In genomic region chr3:113736548-113737089, GRCh38 we compare ENCODE assay signal across 8 cellular contexts. TPM values are rescaled to one million over a fixed set of nuclear protein-coding genes. Genes with fewer than 3 reads are reported as not detected.
DNase-seq lines count a peak whose midpoint lies in the region; ATAC-seq lines count a peak whose summit lies in the region.

No MANE protein-coding gene starts in this region.

- H3K4me3 ChIP-seq in skeletal muscle tissue (ENCODE audit: low read length in 3 of 3): peak overlapping the region in 1 of 3 donors; percentile 4

- DNase-seq in Caki2 (ENCODE audit: low read depth): peak; percentile 24
- peak; percentile 13 for DNase-seq in NOMO-1 treated with dmso at 0.1 percent for 144 hours (lab: John Stamatoyannopoulos, UW; ENCODE audit: unreplicated experiment)
- peak; percentile 70 for DNase-seq in astrocyte of the hippocampus (ENCODE audit: low read depth, low spot score)
- peak; percentile 13 for DNase-seq in hepatic stellate cell (ENCODE audit: low spot score)

- peaks cover 34 to 42% (median 38%) of the 10 kb centered on the region in 3 donors for H3K4me1 ChIP-seq in skeletal muscle tissue (ENCODE audit: control insufficient read depth in 3 of 3, insufficient read depth in 3 of 3, low read length in 3 of 3)

- peak overlapping the region; percentile 2 for H3K27ac ChIP-seq in skeletal muscle tissue (ENCODE audit: low read depth, low read length)

- peak; percentile 60 for ATAC-seq in GM18907 (IDR thresholded peaks at IDR 0.05; ENCODE audit: unreplicated experiment)
- peak; percentile 54 for ATAC-seq in HG03469 (IDR thresholded peaks at IDR 0.05; ENCODE audit: unreplicated experiment)
- no peak for ATAC-seq in GM21737 (IDR thresholded peaks at IDR 0.05; ENCODE audit: unreplicated experiment)

- no peaks in the 10 kb centered on the region for H3K36me3 ChIP-seq in skeletal muscle tissue (ENCODE audit: control insufficient read depth in 3 of 3, insufficient read depth in 3 of 3, low read length in 3 of 3)

- peak overlapping the region in 2 of 3 donors; percentile 10 to 15 for H3K9ac ChIP-seq in skeletal muscle tissue (ENCODE audit: low read depth in 1 of 3, low read length in 3 of 3)

- no peaks in the 10 kb centered on the region for H3K27me3 ChIP-seq in skeletal muscle tissue (ENCODE audit: control insufficient read depth in 3 of 3, insufficient read depth in 3 of 3, low read length in 3 of 3)

- in situ Hi-C loops in Caki2 (cut with HindIII; ENCODE audit: low pct_unique_long_range_greater_than_20kb, low sequenced_read_pairs): no loop called here

- H3K9me3 ChIP-seq in skeletal muscle tissue (ENCODE audit: control insufficient read depth in 3 of 3, low read length in 3 of 3): no peaks in the 10 kb centered on the region

RNA-seq across cellular contexts. Expression of gene NAA50, which starts 9.4 kb away (rescaled TPM):
- 10.9 and 24.0 TPM in 2 replicates for total RNA-seq in Caki2 (2014; rRNA removed; shearing (Covaris generic); ENCODE audit: low replicate concordance)
- 65.2 TPM for total RNA-seq in skeletal muscle tissue

RNA-seq across cellular contexts. Expression of gene ATP6V1A, which starts 10.2 kb away (rescaled TPM):
- total RNA-seq in Caki2 (2014; rRNA removed; shearing (Covaris generic); ENCODE audit: low replicate concordance): 27.7 and 32.1 TPM in 2 replicates
- 37.6 TPM for total RNA-seq in skeletal muscle tissue

RNA-seq across cellular contexts. Expression of gene USF3, which starts 40.2 kb away (rescaled TPM):
- total RNA-seq in Caki2 (2014; rRNA removed; shearing (Covaris generic); ENCODE audit: low replicate concordance): 0.44 and 1.3 TPM in 2 replicates
- 8.4 TPM for total RNA-seq in skeletal muscle tissue

Comparison
In these comparisons a context has a peak if more than half of its experiments do, and no peak if none do; other contexts are left out.
1. DNase-seq: peak in every context shown above with its lines; median percentile 70 in astrocyte of the hippocampus; 24 in Caki2; 13 in NOMO-1 treated with dmso at 0.1 percent for 144 hours; 13 in hepatic stellate cell.